ENCODE assay signal across 8 cellular contexts in genomic region chr10:31242902-31243301, GRCh38.
DNase-seq lines count a peak whose midpoint lies in the region; ATAC-seq and TF ChIP-seq lines count a peak whose summit lies in the region.

No MANE protein-coding gene starts in this region.

- H3K27me3 ChIP-seq in CD4-positive, CD25-positive, alpha-beta regulatory T cell (ENCODE audit: control insufficient read depth, insufficient read depth, low read length) = no peaks in the 10 kb centered on the region
- H3K27me3 ChIP-seq in tibial artery = no peaks in the 10 kb centered on the region

- H3K27ac ChIP-seq in CD4-positive, CD25-positive, alpha-beta regulatory T cell (ENCODE audit: insufficient read depth, low read length, poor library complexity, severe bottlenecking) = no peak overlapping the region
- no peak overlapping the region for H3K27ac ChIP-seq in tibial artery

- H3K36me3 Mint-ChIP-seq in CD4-positive, CD25-positive, alpha-beta regulatory T cell = no peaks in the 10 kb centered on the region
- no peaks in the 10 kb centered on the region for H3K36me3 Mint-ChIP-seq in activated CD4-positive, alpha-beta T cell treated with anti-CD3 and anti-CD28 coated beads for 36 hours (ENCODE audit: low read depth)

- H3K4me1 Mint-ChIP-seq in CD4-positive, CD25-positive, alpha-beta regulatory T cell = no peaks in the 10 kb centered on the region
- peaks cover 16% of the 10 kb centered on the region for H3K4me1 Mint-ChIP-seq in activated CD4-positive, alpha-beta T cell treated with anti-CD3 and anti-CD28 coated beads for 36 hours

- peak; percentile 28 to 37 for ATAC-seq in CD4-positive, CD25-positive, alpha-beta regulatory T cell (ENCODE audit: low read depth in 2 of 2)
- ATAC-seq in HG03432 (IDR thresholded peaks at IDR 0.05; ENCODE audit: unreplicated experiment) (peak; percentile 77), GM21786 (IDR thresholded peaks at IDR 0.05; ENCODE audit: unreplicated experiment) (no peak), HG02763 (IDR thresholded peaks at IDR 0.05; ENCODE audit: unreplicated experiment) (no peak)
- ATAC-seq in activated CD4-positive, alpha-beta T cell treated with anti-CD3 and anti-CD28 coated beads for 36 hours = peak; percentile 95

- peaks cover 10% of the 10 kb centered on the region for H3K27me3 Mint-ChIP-seq in CD4-positive, CD25-positive, alpha-beta regulatory T cell
- no peaks in the 10 kb centered on the region for H3K27me3 Mint-ChIP-seq in activated CD4-positive, alpha-beta T cell treated with anti-CD3 and anti-CD28 coated beads for 36 hours

- no peak overlapping the region for H3K27ac Mint-ChIP-seq in CD4-positive, CD25-positive, alpha-beta regulatory T cell
- peak overlapping the region; percentile 17 for H3K27ac Mint-ChIP-seq in activated CD4-positive, alpha-beta T cell treated with anti-CD3 and anti-CD28 coated beads for 36 hours

- intact Hi-C loops in activated CD4-positive, alpha-beta T cell treated with anti-CD3 and anti-CD28 coated beads for 36 hours (cut with DNase I, micrococcal nuclease) = no loop called here
- intact Hi-C loops in tibial artery (cut with DNase I; ENCODE audit: low total_unique reads) = loop anchor here (5.0 kb wide), 1 partner anchor 1709 kb away; no protein-coding TSS in a partner anchor

- H3K4me3 Mint-ChIP-seq in CD4-positive, CD25-positive, alpha-beta regulatory T cell = no peak overlapping the region
- no peak overlapping the region for H3K4me3 Mint-ChIP-seq in activated CD4-positive, alpha-beta T cell treated with anti-CD3 and anti-CD28 coated beads for 36 hours

- no peaks in the 10 kb centered on the region for H3K9me3 ChIP-seq in CD4-positive, CD25-positive, alpha-beta regulatory T cell (ENCODE audit: control insufficient read depth in 2 of 2, low read length in 2 of 2)
- peaks cover 0 to 4% (median 0%) of the 10 kb centered on the region in 3 donors for H3K9me3 ChIP-seq in tibial artery

- no peak overlapping the region for H3K4me3 ChIP-seq in CD4-positive, CD25-positive, alpha-beta regulatory T cell (ENCODE audit: low read depth, low read length)
- no peak overlapping the region for H3K4me3 ChIP-seq in tibial artery

- no peaks in the 10 kb centered on the region for H3K36me3 ChIP-seq in CD4-positive, CD25-positive, alpha-beta regulatory T cell (ENCODE audit: control insufficient read depth, insufficient read depth, low read length)
- H3K36me3 ChIP-seq in tibial artery = no peaks in the 10 kb centered on the region

- peaks cover 0 to 5% (median 1%) of the 10 kb centered on the region in 7 donors for H3K9me3 Mint-ChIP-seq in CD4-positive, CD25-positive, alpha-beta regulatory T cell
- peaks cover 2% of the 10 kb centered on the region for H3K9me3 Mint-ChIP-seq in activated CD4-positive, alpha-beta T cell treated with anti-CD3 and anti-CD28 coated beads for 36 hours (ENCODE audit: low read depth)

- no peaks in the 10 kb centered on the region for H3K4me1 ChIP-seq in CD4-positive, CD25-positive, alpha-beta regulatory T cell (ENCODE audit: control insufficient read depth, insufficient read depth, low read length, poor library complexity, severe bottlenecking)
- no peaks in the 10 kb centered on the region for H3K4me1 ChIP-seq in tibial artery

- CTCF ChIA-PET in activated CD4-positive, alpha-beta T cell treated with anti-CD3 and anti-CD28 coated beads for 36 hours (lab: Charles Lee) = no interaction called here

- TF ChIP-seq CTCF in tibial artery (IDR thresholded peaks at IDR 0.05) = no peak

- POLR2A ChIA-PET in activated CD4-positive, alpha-beta T cell treated with anti-CD3 and anti-CD28 coated beads for 36 hours (lab: Charles Lee) = no interaction called here

- peak in 1 of 3 donors; percentile 17 for DNase-seq in CD4-positive, CD25-positive, alpha-beta regulatory T cell
- DNase-seq in activated CD4-positive, alpha-beta T cell treated with anti-CD3 and anti-CD28 coated beads for 36 hours = peak; percentile 78
- DNase-seq in fibroblast of gingiva (ENCODE audit: low read depth) = peak; percentile 81
- DNase-seq in stimulated activated CD4-positive, alpha-beta T cell treated with anti-CD3 and anti-CD28 coated beads, Interleukin-4, amount 100 ng/mL, for 48 hours (ENCODE audit: low read depth in 2 of 2) = peak; percentile 44 to 50
- DNase-seq in tibial artery = no peak

Comparison
In these comparisons a context has a peak if more than half of its experiments do, and no peak if none do; other contexts are left out.
1. ATAC-seq: peak in CD4-positive, CD25-positive, alpha-beta regulatory T cell (2 of 2), HG03432 (single experiment) and activated CD4-positive, alpha-beta T cell treated with anti-CD3 and anti-CD28 coated beads for 36 hours (single experiment); none in GM21786 (single experiment) and HG02763 (single experiment).
2. DNase-seq: peak in activated CD4-positive, alpha-beta T cell treated with anti-CD3 and anti-CD28 coated beads for 36 hours (single experiment), fibroblast of gingiva (single experiment) and stimulated activated CD4-positive, alpha-beta T cell treated with anti-CD3 and anti-CD28 coated beads, Interleukin-4, amount 100 ng/mL, for 48 hours (2 of 2); none in tibial artery (0 of 2).